Comparison of ENCODE assay signal across 29 cellular contexts in genomic region chr17:28972437-28972836, GRCh38. TPM values are rescaled to one million over a fixed set of nuclear protein-coding genes. Genes with fewer than 3 reads are reported as not detected.
A peak's percentile ranks its signal among the peaks of the same experiment; 100 is the strongest.
DNase-seq lines count a peak whose midpoint lies in the region; ATAC-seq, FAIRE-seq and TF ChIP-seq lines count a peak whose summit lies in the region.
"Had no signal": no experiment of that assay in that cellular context is flagged by ENCODE, and none has a peak within 500 bp of the region (broad histone marks: within the 10 kb centered on the region; RNA-seq: fewer than 3 reads in every experiment).

No MANE protein-coding gene starts in this region.

- CTCF ChIA-PET in CD4-positive, alpha-beta T cell (lab: Charles Lee): no interaction called here

- no peaks in the 10 kb centered on the region for H3K27me3 Mint-ChIP-seq in osteocyte (ENCODE audit: unreplicated experiment)
- H3K27me3 Mint-ChIP-seq in CD4-positive, alpha-beta T cell: no peaks in the 10 kb centered on the region
- H3K27me3 Mint-ChIP-seq: stimulated activated naive CD8-positive, alpha-beta T cell treated with anti-CD3 and anti-CD28 coated beads, Interleukin-15, Interleukin-2, amounts not matched to agents 100 ng/mL and 50 ng/mL, for 24 hours had no signal

- H3K27ac Mint-ChIP-seq in osteocyte (ENCODE audit: unreplicated experiment): peak overlapping the region; percentile 57
- H3K27ac Mint-ChIP-seq in CD4-positive, alpha-beta T cell: no peak overlapping the region
- H3K27ac Mint-ChIP-seq: effector memory CD8-positive, alpha-beta T cell; stimulated activated naive CD8-positive, alpha-beta T cell treated with anti-CD3 and anti-CD28 coated beads, Interleukin-15, Interleukin-2, amounts not matched to agents 100 ng/mL and 50 ng/mL, for 24 hours; T-helper 2 cell treated with Interferon-gamma antibody and Interleukin-4, amounts not matched to agents 5 μg/mL and 100 μg/mL, for 36 hours had no signal

- TF ChIP-seq POLR2A in GM12891 (IDR thresholded peaks at IDR 0.05; ENCODE audit: low read depth, low read length): no peak

- no peak overlapping the region for H3K27ac ChIP-seq in CD4-positive, alpha-beta T cell (ENCODE audit: low read depth, low read length)
- H3K27ac ChIP-seq: esophagus muscularis mucosa, gastroesophageal sphincter, SK-N-MC, thyroid gland had no signal

- H3K27me3 ChIP-seq in CD4-positive, alpha-beta T cell (ENCODE audit: control insufficient read depth, insufficient read depth, low read length): no peaks in the 10 kb centered on the region
- H3K27me3 ChIP-seq: gastroesophageal sphincter, thyroid gland had no signal

- H3K4me3 Mint-ChIP-seq in osteocyte (ENCODE audit: unreplicated experiment): no peak overlapping the region
- H3K4me3 Mint-ChIP-seq in CD4-positive, alpha-beta T cell: no peak overlapping the region
- H3K4me3 Mint-ChIP-seq: effector memory CD8-positive, alpha-beta T cell; stimulated activated naive CD8-positive, alpha-beta T cell treated with anti-CD3 and anti-CD28 coated beads, Interleukin-15, Interleukin-2, amounts not matched to agents 100 ng/mL and 50 ng/mL, for 24 hours; T-helper 2 cell treated with Interferon-gamma antibody and Interleukin-4, amounts not matched to agents 5 μg/mL and 100 μg/mL, for 36 hours had no signal

- H3K36me3 Mint-ChIP-seq in osteocyte (ENCODE audit: unreplicated experiment): no peaks in the 10 kb centered on the region
- H3K36me3 Mint-ChIP-seq in CD4-positive, alpha-beta T cell (ENCODE audit: low read depth): no peaks in the 10 kb centered on the region

- TF ChIP-seq CTCF in osteocyte (IDR thresholded peaks at IDR 0.05): no peak
- TF ChIP-seq CTCF in CD4-positive, alpha-beta T cell (IDR thresholded peaks at IDR 0.05): no peak

- H3K9me3 Mint-ChIP-seq in osteocyte (ENCODE audit: unreplicated experiment): no peaks in the 10 kb centered on the region
- no peaks in the 10 kb centered on the region for H3K9me3 Mint-ChIP-seq in CD4-positive, alpha-beta T cell
- H3K9me3 Mint-ChIP-seq: effector memory CD8-positive, alpha-beta T cell; stimulated activated naive CD8-positive, alpha-beta T cell treated with anti-CD3 and anti-CD28 coated beads, Interleukin-15, Interleukin-2, amounts not matched to agents 100 ng/mL and 50 ng/mL, for 24 hours; T-helper 2 cell treated with Interferon-gamma antibody and Interleukin-4, amounts not matched to agents 5 μg/mL and 100 μg/mL, for 36 hours had no signal

- peak; percentile 11 for DNase-seq in DMS 273 treated with DMSO at 0.1 percent for 48 hours (lab: John Stamatoyannopoulos, UW)
- DNase-seq in NCI-H2171 (lab: John Stamatoyannopoulos, UW): peak; percentile 65
- DNase-seq in dedifferentiated amniotic fluid mesenchymal stem cell (ENCODE audit: extremely low spot score): peak; percentile 18
- DNase-seq in osteocyte (ENCODE audit: extremely low spot score, unreplicated experiment): no peak
- no peak for DNase-seq in CD4-positive, alpha-beta T cell
- no peak for DNase-seq in GM12891 (ENCODE audit: insufficient read length, low spot score)
- no peak for DNase-seq in NOMO-1 treated with dmso at 0.1 percent for 144 hours (lab: John Stamatoyannopoulos, UW; ENCODE audit: unreplicated experiment)
- DNase-seq: activated CD4-positive, alpha-beta T cell treated with anti-CD3 and anti-CD28 coated beads, Interleukin-2, amount 50 U/mL, for 4 hours; activated effector memory CD4-positive, alpha-beta T cell treated with anti-CD3 and anti-CD28 coated beads, Interleukin-2, amount 50 U/mL, for 16 hours; effector memory CD8-positive, alpha-beta T cell; Kasumi-1; kidney glomerular epithelial cell; mammary epithelial cell; NCI-H1048; NCI-H1930; NCI-H510A; occipital lobe; retina; RPMI8226; thyroid gland had no signal

- no peak for ATAC-seq in CD4-positive, alpha-beta T cell (ENCODE audit: poor library complexity)
- ATAC-seq in HG02642 (IDR thresholded peaks at IDR 0.05; ENCODE audit: poor library complexity, unreplicated experiment): no peak
- ATAC-seq: effector memory CD8-positive, alpha-beta T cell; gastroesophageal sphincter had no signal

- POLR2A ChIA-PET in CD4-positive, alpha-beta T cell (lab: Charles Lee): no interaction called here

- intact Hi-C loops in CD4-positive, alpha-beta T cell (cut with DNase I, micrococcal nuclease): no loop called here

- H3K9me3 ChIP-seq in CD4-positive, alpha-beta T cell (ENCODE audit: control insufficient read depth, low read length): no peaks in the 10 kb centered on the region
- H3K9me3 ChIP-seq: esophagus muscularis mucosa, gastroesophageal sphincter, thyroid gland had no signal

- FAIRE-seq in GM12891 (lab: Jason Lieb, UNC): no peak
- FAIRE-seq: colon, G401.6 had no signal

- H3K4me1 Mint-ChIP-seq in osteocyte (ENCODE audit: unreplicated experiment): peaks cover 50% of the 10 kb centered on the region
- H3K4me1 Mint-ChIP-seq in CD4-positive, alpha-beta T cell (ENCODE audit: low read depth): no peaks in the 10 kb centered on the region

TF ChIP-seq in GM12891, 5 proteins besides CTCF, POLR2A, EP300 and RAD21:
- TF ChIP-seq POLR2AphosphoS5 (IDR thresholded peaks at IDR 0.05; ENCODE audit: low read depth, low read length) (no peak), TAF1 (IDR thresholded peaks at IDR 0.05; ENCODE audit: low read depth, low read length) (no peak), POU2F2 (IDR thresholded peaks at IDR 0.05; ENCODE audit: low read depth, low read length) (no peak)
TF ChIP-seq in GM12891: peak in this region for 0.

RNA-seq across cellular contexts. Expression of gene PHF12, which starts 21.1 kb away (rescaled TPM):
- 50.3 and 52.8 TPM in 2 replicates for total RNA-seq in osteocyte
- 100 to 1,000 TPM; 232 to 247 TPM for total RNA-seq in CD4-positive, alpha-beta T cell
- polyA plus RNA-seq in GM12891 (2012; ENCODE audit: low read depth, missing spikeins): 20.6 TPM

RNA-seq across cellular contexts. Expression of gene SEZ6, which starts 33.4 kb away (rescaled TPM):
- total RNA-seq in osteocyte: not detected in 2 replicates
- total RNA-seq in CD4-positive, alpha-beta T cell: under 1 TPM in 1 of 2 experiments, not detected in 1; 0.31 TPM
- 0.31 TPM for polyA plus RNA-seq in GM12891 (2012; ENCODE audit: low read depth, missing spikeins)
- total RNA-seq: mammary epithelial cell, thyroid gland had no signal
- polyA plus RNA-seq: BJ, mammary epithelial cell had no signal

Comparison
In these comparisons a context has a peak if more than half of its experiments do, and no peak if none do; other contexts are left out.
1. DNase-seq: peak in DMS 273 treated with DMSO at 0.1 percent for 48 hours (single experiment), NCI-H2171 (single experiment) and dedifferentiated amniotic fluid mesenchymal stem cell (single experiment); none in osteocyte (single experiment), CD4-positive, alpha-beta T cell (0 of 10), GM12891 (single experiment) and NOMO-1 treated with dmso at 0.1 percent for 144 hours (single experiment).